ENCODE assay signal across 2 cellular contexts in genomic region chr1:203126151-203126865, GRCh38.
TF ChIP-seq lines count a peak whose summit lies in the region.

No MANE protein-coding gene starts in this region.

TF ChIP-seq in Ishikawa, 13 proteins besides CTCF, POLR2A, EP300 and RAD21:
- TF ChIP-seq, protein P1, sequence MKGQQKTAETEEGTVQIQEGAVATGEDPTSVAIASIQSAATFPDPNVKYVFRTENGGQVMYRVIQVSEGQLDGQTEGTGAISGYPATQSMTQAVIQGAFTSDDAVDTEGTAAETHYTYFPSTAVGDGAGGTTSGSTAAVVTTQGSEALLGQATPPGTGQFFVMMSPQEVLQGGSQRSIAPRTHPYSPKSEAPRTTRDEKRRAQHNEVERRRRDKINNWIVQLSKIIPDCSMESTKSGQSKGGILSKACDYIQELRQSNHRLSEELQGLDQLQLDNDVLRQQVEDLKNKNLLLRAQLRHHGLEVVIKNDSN (IDR thresholded peaks at IDR 0.05): no peak
- TF ChIP-seq TEAD4 (IDR thresholded peaks at IDR 0.05): no peak
- no peak for TF ChIP-seq CEBPB (IDR thresholded peaks at IDR 0.05)
- no peak for TF ChIP-seq CREB1 (IDR thresholded peaks at IDR 0.05; ENCODE audit: low read depth)
- TF ChIP-seq, protein P2, sequence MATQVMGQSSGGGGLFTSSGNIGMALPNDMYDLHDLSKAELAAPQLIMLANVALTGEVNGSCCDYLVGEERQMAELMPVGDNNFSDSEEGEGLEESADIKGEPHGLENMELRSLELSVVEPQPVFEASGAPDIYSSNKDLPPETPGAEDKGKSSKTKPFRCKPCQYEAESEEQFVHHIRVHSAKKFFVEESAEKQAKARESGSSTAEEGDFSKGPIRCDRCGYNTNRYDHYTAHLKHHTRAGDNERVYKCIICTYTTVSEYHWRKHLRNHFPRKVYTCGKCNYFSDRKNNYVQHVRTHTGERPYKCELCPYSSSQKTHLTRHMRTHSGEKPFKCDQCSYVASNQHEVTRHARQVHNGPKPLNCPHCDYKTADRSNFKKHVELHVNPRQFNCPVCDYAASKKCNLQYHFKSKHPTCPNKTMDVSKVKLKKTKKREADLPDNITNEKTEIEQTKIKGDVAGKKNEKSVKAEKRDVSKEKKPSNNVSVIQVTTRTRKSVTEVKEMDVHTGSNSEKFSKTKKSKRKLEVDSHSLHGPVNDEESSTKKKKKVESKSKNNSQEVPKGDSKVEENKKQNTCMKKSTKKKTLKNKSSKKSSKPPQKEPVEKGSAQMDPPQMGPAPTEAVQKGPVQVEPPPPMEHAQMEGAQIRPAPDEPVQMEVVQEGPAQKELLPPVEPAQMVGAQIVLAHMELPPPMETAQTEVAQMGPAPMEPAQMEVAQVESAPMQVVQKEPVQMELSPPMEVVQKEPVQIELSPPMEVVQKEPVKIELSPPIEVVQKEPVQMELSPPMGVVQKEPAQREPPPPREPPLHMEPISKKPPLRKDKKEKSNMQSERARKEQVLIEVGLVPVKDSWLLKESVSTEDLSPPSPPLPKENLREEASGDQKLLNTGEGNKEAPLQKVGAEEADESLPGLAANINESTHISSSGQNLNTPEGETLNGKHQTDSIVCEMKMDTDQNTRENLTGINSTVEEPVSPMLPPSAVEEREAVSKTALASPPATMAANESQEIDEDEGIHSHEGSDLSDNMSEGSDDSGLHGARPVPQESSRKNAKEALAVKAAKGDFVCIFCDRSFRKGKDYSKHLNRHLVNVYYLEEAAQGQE (IDR thresholded peaks at IDR 0.05; ENCODE audit: low read depth): no peak
- TF ChIP-seq EGR1 (IDR thresholded peaks at IDR 0.05): no peak
- TF ChIP-seq MAX (IDR thresholded peaks at IDR 0.05): no peak
- no peak for TF ChIP-seq FOXM1 (IDR thresholded peaks at IDR 0.05; ENCODE audit: borderline replicate concordance, low read depth)
- no peak for TF ChIP-seq YY1 (IDR thresholded peaks at IDR 0.05; ENCODE audit: low read depth)
- no peak for TF ChIP-seq NFIC (IDR thresholded peaks at IDR 0.05)
- TF ChIP-seq TCF12 (IDR thresholded peaks at IDR 0.05; ENCODE audit: low read depth): no peak

TF ChIP-seq in GM12878, 131 proteins besides CTCF, POLR2A, EP300 and RAD21:
- TF ChIP-seq, protein P1 (IDR thresholded peaks at IDR 0.05; ENCODE audit: borderline replicate concordance, extremely low read length, insufficient read depth, low read depth, low read length): no peak
- no peak for TF ChIP-seq ZNF217 (IDR thresholded peaks at IDR 0.05)
- no peak for TF ChIP-seq BCL3 (IDR thresholded peaks at IDR 0.05; ENCODE audit: borderline replicate concordance, insufficient read depth, low read depth, low read length, poor library complexity, severe bottlenecking)
- TF ChIP-seq CREB1 (IDR thresholded peaks at IDR 0.05; ENCODE audit: low read depth): no peak
- TF ChIP-seq, protein P3, sequence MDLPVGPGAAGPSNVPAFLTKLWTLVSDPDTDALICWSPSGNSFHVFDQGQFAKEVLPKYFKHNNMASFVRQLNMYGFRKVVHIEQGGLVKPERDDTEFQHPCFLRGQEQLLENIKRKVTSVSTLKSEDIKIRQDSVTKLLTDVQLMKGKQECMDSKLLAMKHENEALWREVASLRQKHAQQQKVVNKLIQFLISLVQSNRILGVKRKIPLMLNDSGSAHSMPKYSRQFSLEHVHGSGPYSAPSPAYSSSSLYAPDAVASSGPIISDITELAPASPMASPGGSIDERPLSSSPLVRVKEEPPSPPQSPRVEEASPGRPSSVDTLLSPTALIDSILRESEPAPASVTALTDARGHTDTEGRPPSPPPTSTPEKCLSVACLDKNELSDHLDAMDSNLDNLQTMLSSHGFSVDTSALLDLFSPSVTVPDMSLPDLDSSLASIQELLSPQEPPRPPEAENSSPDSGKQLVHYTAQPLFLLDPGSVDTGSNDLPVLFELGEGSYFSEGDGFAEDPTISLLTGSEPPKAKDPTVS (IDR thresholded peaks at IDR 0.05; ENCODE audit: low read depth, low read length): no peak
- no peak for TF ChIP-seq SMARCA5 (IDR thresholded peaks at IDR 0.05)
- no peak for TF ChIP-seq RAD51 (IDR thresholded peaks at IDR 0.05)
- no peak for TF ChIP-seq CBX3 (IDR thresholded peaks at IDR 0.05; ENCODE audit: borderline replicate concordance, low read depth)
- no peak for TF ChIP-seq ESRRA (IDR thresholded peaks at IDR 0.05; ENCODE audit: low read length)
- TF ChIP-seq, protein P4, sequence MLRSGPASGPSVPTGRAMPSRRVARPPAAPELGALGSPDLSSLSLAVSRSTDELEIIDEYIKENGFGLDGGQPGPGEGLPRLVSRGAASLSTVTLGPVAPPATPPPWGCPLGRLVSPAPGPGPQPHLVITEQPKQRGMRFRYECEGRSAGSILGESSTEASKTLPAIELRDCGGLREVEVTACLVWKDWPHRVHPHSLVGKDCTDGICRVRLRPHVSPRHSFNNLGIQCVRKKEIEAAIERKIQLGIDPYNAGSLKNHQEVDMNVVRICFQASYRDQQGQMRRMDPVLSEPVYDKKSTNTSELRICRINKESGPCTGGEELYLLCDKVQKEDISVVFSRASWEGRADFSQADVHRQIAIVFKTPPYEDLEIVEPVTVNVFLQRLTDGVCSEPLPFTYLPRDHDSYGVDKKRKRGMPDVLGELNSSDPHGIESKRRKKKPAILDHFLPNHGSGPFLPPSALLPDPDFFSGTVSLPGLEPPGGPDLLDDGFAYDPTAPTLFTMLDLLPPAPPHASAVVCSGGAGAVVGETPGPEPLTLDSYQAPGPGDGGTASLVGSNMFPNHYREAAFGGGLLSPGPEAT (IDR thresholded peaks at IDR 0.05; ENCODE audit: low read depth): no peak
- TF ChIP-seq SREBF1 (IDR thresholded peaks at IDR 0.05; ENCODE audit: low read length): no peak
- TF ChIP-seq, protein P2 (IDR thresholded peaks at IDR 0.05; ENCODE audit: low read depth, low read length): no peak
- TF ChIP-seq, protein P5, sequence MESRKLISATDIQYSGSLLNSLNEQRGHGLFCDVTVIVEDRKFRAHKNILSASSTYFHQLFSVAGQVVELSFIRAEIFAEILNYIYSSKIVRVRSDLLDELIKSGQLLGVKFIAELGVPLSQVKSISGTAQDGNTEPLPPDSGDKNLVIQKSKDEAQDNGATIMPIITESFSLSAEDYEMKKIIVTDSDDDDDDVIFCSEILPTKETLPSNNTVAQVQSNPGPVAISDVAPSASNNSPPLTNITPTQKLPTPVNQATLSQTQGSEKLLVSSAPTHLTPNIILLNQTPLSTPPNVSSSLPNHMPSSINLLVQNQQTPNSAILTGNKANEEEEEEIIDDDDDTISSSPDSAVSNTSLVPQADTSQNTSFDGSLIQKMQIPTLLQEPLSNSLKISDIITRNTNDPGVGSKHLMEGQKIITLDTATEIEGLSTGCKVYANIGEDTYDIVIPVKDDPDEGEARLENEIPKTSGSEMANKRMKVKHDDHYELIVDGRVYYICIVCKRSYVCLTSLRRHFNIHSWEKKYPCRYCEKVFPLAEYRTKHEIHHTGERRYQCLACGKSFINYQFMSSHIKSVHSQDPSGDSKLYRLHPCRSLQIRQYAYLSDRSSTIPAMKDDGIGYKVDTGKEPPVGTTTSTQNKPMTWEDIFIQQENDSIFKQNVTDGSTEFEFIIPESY (IDR thresholded peaks at IDR 0.05): no peak
- no peak for TF ChIP-seq SUZ12 (IDR thresholded peaks at IDR 0.05; ENCODE audit: unreplicated experiment)
- TF ChIP-seq ZBED1 (IDR thresholded peaks at IDR 0.05; ENCODE audit: borderline replicate concordance): no peak
- TF ChIP-seq HDAC2 (IDR thresholded peaks at IDR 0.05): no peak
- no peak for TF ChIP-seq ATF2 (IDR thresholded peaks at IDR 0.05; ENCODE audit: low read length)
